In the genomic region with DNA sequence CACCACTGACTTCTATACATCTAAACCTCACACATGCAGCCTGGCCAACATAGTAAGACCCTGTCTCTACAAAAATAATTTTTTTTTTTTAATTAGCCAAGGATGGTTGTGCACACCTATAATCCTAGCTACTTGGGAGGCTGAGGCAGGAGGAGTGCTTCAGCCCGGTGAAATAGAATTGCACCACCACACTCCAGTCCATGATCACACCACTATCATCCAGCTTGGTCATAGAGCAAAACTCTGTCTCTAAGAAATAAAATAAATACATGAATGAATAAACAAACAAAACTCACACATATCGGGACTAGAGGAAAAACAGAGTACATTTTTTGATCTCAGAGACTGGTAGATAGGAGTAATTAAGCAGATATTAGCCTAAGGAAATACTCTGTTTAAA, we compare ENCODE assay signal across 8 cellular contexts.
"Had no signal": no experiment of that assay in that cellular context is flagged by ENCODE, and none has a peak within 500 bp of the region (broad histone marks: within the 10 kb centered on the region; RNA-seq: fewer than 3 reads in every experiment).

No MANE protein-coding gene starts in this region.

- DNase-seq: GDM1, GF-D8 had no signal

- ATAC-seq: GM12878 had no signal

- H3K4me3 ChIP-seq: GM12878 had no signal

- FAIRE-seq: G401.6, GM12878, GM12891, GM12892, GM18507, GM19239 had no signal
